Comparison of ENCODE assay signal across 8 cellular contexts in genomic region chr1:66925558-66925910, GRCh38. TPM values are rescaled to one million over a fixed set of nuclear protein-coding genes. Genes with fewer than 3 reads are reported as not detected.
DNase-seq lines count a peak whose midpoint lies in the region; ATAC-seq and TF ChIP-seq lines count a peak whose summit lies in the region.

No MANE protein-coding gene starts in this region.

- TF ChIP-seq CTCF in Peyer's patch (IDR thresholded peaks at IDR 0.05) (no peak), fibroblast of pulmonary artery (IDR thresholded peaks at IDR 0.05; ENCODE audit: low read length, missing control alignments) (no peak)

- H3K9me3 ChIP-seq in Peyer's patch = no peaks in the 10 kb centered on the region

- H3K36me3 Mint-ChIP-seq in activated T-cell treated with anti-CD3 and anti-CD28 coated beads, Interleukin-2, amount 50 U/mL, for 4 hours (ENCODE audit: insufficient read depth) = peaks cover 2% of the 10 kb centered on the region

- H3K36me3 ChIP-seq in Peyer's patch = no peaks in the 10 kb centered on the region

- no peak for TF ChIP-seq POLR2A in Peyer's patch (IDR thresholded peaks at IDR 0.05)

- no peak for ATAC-seq in activated T-cell treated with anti-CD3 and anti-CD28 coated beads, Interleukin-2, amount 50 U/mL, for 4 hours
- no peak for ATAC-seq in GM21619 (IDR thresholded peaks at IDR 0.05; ENCODE audit: unreplicated experiment)

- H3K4me3 Mint-ChIP-seq in activated T-cell treated with anti-CD3 and anti-CD28 coated beads, Interleukin-2, amount 50 U/mL, for 4 hours = peak overlapping the region; percentile 95

- no peak for DNase-seq in activated T-cell treated with anti-CD3 and anti-CD28 coated beads, Interleukin-2, amount 50 U/mL, for 4 hours
- DNase-seq in activated T-cell treated with anti-CD3 and anti-CD28 coated beads, Interleukin-2, amount 50 U/mL, for 1 hour = no peak
- DNase-seq in Peyer's patch (no peak), fibroblast of pulmonary artery (ENCODE audit: low read depth) (no peak), skeletal muscle cell (ENCODE audit: low read depth) (no peak), cerebellum (ENCODE audit: low spot score) (no peak), middle frontal gyrus (ENCODE audit: extremely low spot score, low spot score) (no peak)

- H3K27ac ChIP-seq in Peyer's patch = peak overlapping the region; percentile 82 to 96 (median 92)

- peaks cover 0 to 28% (median 4%) of the 10 kb centered on the region in 4 donors for H3K4me1 ChIP-seq in Peyer's patch

- H3K4me1 Mint-ChIP-seq in activated T-cell treated with anti-CD3 and anti-CD28 coated beads, Interleukin-2, amount 50 U/mL, for 4 hours (ENCODE audit: low read depth) = peaks cover 49% of the 10 kb centered on the region

- H3K4me3 ChIP-seq in Peyer's patch (peak overlapping the region; percentile 71 to 81 (median 78)), fibroblast of pulmonary artery (replicated peaks; ENCODE audit: low read depth, low read length) (peak overlapping the region; percentile 95), skeletal muscle cell (ENCODE audit: low read depth, low read length) (peak overlapping the region; percentile 96)

- H3K27me3 Mint-ChIP-seq in activated T-cell treated with anti-CD3 and anti-CD28 coated beads, Interleukin-2, amount 50 U/mL, for 4 hours (ENCODE audit: low read depth) = no peaks in the 10 kb centered on the region

- H3K27me3 ChIP-seq in Peyer's patch = no peaks in the 10 kb centered on the region

- H3K9me3 Mint-ChIP-seq in activated T-cell treated with anti-CD3 and anti-CD28 coated beads, Interleukin-2, amount 50 U/mL, for 4 hours = no peaks in the 10 kb centered on the region

RNA-seq across cellular contexts. Expression of gene MIER1, which starts 0.7 kb away (rescaled TPM):
- 10 to 100 TPM; 60.5 to 70.1 (median 64.2) TPM for total RNA-seq in activated T-cell treated with anti-CD3 and anti-CD28 coated beads, Interleukin-2, amount 50 U/mL, for 4 hours
- 10 to 100 TPM; 25.3 to 56.1 (median 39.5) TPM for total RNA-seq in Peyer's patch
- 30.2 TPM for total RNA-seq in cerebellum

RNA-seq across cellular contexts. Expression of gene DNAI4, which starts 0.9 kb away (rescaled TPM):
- total RNA-seq in activated T-cell treated with anti-CD3 and anti-CD28 coated beads, Interleukin-2, amount 50 U/mL, for 4 hours = 1 to 10 TPM; 1.2 to 2.6 (median 1.3) TPM
- total RNA-seq in Peyer's patch = 10 to 100 TPM in 1 of 4 donors, 1 to 10 TPM in 3; 1.8 to 12.4 (median 3.3) TPM
- total RNA-seq in cerebellum = 28.9 TPM
